22 cellular contexts compared by ENCODE assay signal in the genomic region with DNA sequence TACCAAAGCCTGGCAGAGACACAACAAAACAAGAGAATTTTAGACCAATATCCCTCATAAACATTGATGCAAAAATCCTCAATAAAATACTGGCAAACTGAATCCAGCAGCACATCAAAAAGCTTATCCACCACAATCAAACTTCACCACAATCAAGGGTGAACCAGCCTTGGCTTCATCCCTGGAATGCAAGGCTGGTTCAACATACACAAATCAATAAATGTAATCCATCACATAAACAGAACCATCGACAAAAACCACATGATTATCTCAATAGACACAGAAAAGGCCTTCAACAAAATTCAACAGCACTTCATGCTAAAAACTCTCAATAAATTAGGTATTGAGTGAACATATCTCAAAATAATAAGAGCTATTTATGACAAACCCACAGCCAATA. TPM values are rescaled to one million over a fixed set of nuclear protein-coding genes. Genes with fewer than 3 reads are reported as not detected.
"Had no signal": no experiment of that assay in that cellular context is flagged by ENCODE, and none has a peak within 500 bp of the region (broad histone marks: within the 10 kb centered on the region; RNA-seq: fewer than 3 reads in every experiment).

No MANE protein-coding gene starts in this region.

RNA-seq across cellular contexts. Expression of a gene that starts 12.0 kb away (rescaled TPM):
- total RNA-seq: hepatocyte, kidney, kidney epithelial cell, left cardiac atrium, left colon, left lobe of liver, left ventricle myocardium inferior, left ventricle myocardium superior, liver, lower leg skin, lung microvascular endothelial cell, mammary epithelial cell, mesenteric fat pad, mesothelial cell of epicardium, mucosa of descending colon, mucosa of gallbladder, myocyte had no signal
- polyA plus RNA-seq: hepatocyte, immature natural killer cell, keratinocyte, liver, mammary epithelial cell had no signal

RNA-seq across cellular contexts. Expression of a gene that starts 14.0 kb away (rescaled TPM):
- total RNA-seq: hepatocyte, kidney, kidney epithelial cell, left cardiac atrium, left colon, left lung, left ventricle myocardium inferior, left ventricle myocardium superior, lower leg skin, lower lobe of right lung, lung microvascular endothelial cell, mammary epithelial cell, mesenteric fat pad, mesothelial cell of epicardium, mononuclear cell, mucosa of descending colon, myocyte had no signal
- polyA plus RNA-seq: hepatocyte, immature natural killer cell, keratinocyte, mammary epithelial cell had no signal
